Comparison of ENCODE assay signal across 26 cellular contexts in genomic region chr11:134374171-134374570, GRCh38. TPM values are rescaled to one million over a fixed set of nuclear protein-coding genes. Genes with fewer than 3 reads are reported as not detected.
A peak's percentile ranks its signal among the peaks of the same experiment; 100 is the strongest.
DNase-seq lines count a peak whose midpoint lies in the region; ATAC-seq and TF ChIP-seq lines count a peak whose summit lies in the region.
"Had no signal": no experiment of that assay in that cellular context is flagged by ENCODE, and none has a peak within 500 bp of the region (broad histone marks: within the 10 kb centered on the region; RNA-seq: fewer than 3 reads in every experiment).

No MANE protein-coding gene starts in this region.

- intact Hi-C loops in posterior vena cava (cut with DNase I), result no loop called here

- ATAC-seq in RWPE2 (ENCODE audit: low read depth) (no peak), HG03108 (IDR thresholded peaks at IDR 0.05; ENCODE audit: unreplicated experiment) (no peak)
- ATAC-seq: HCT116 had no signal

- peak; percentile 26 for DNase-seq in NCI-H1105 treated with DMSO at 0.1 percent for 48 hours (lab: John Stamatoyannopoulos, UW)
- no peak for DNase-seq in NCI-H1105 (lab: John Stamatoyannopoulos, UW)
- DNase-seq in DMS79 (lab: John Stamatoyannopoulos, UW), result peak; percentile 71
- DNase-seq in RWPE2 (ENCODE audit: low spot score), result peak; percentile 17
- DNase-seq in posterior vena cava (ENCODE audit: low spot score), result peak; percentile 38
- DNase-seq in NCI-H1694 treated with DMSO at 0.1 percent for 48 hours (lab: John Stamatoyannopoulos, UW), result no peak
- no peak for DNase-seq in DMS53 treated with DMSO at 0.1 percent for 48 hours (lab: John Stamatoyannopoulos, UW; ENCODE audit: unreplicated experiment)
- DNase-seq: 8988T; ACHN; BE2C; CD8-positive, alpha-beta memory T cell; MM.1S; NCI-H1436 treated with DMSO at 0.1 percent for 48 hours; NCI-H1930; NCI-H2171 treated with DMSO at 0.1 percent for 48 hours; NCI-H446; NCI-H526; NCI-H82; SJCRH30 had no signal

- no peaks in the 10 kb centered on the region for H3K36me3 ChIP-seq in RWPE2 (ENCODE audit: low read depth)
- H3K36me3 ChIP-seq: BE2C, Peyer's patch, SJCRH30 had no signal

- no peak overlapping the region for H3K4me3 ChIP-seq in RWPE2 (ENCODE audit: severe bottlenecking)
- H3K4me3 ChIP-seq: Peyer's patch, SJCRH30 had no signal

- H3K9me3 ChIP-seq in RWPE2 (ENCODE audit: severe bottlenecking), result no peaks in the 10 kb centered on the region
- H3K9me3 ChIP-seq: BE2C, Peyer's patch, SJCRH30 had no signal

- H3K4me1 ChIP-seq in RWPE2 (ENCODE audit: insufficient read depth, poor library complexity, severe bottlenecking), result no peaks in the 10 kb centered on the region
- H3K4me1 ChIP-seq: BE2C, Peyer's patch, SJCRH30 had no signal

- H3K27me3 ChIP-seq in RWPE2 (ENCODE audit: insufficient read depth, poor library complexity, severe bottlenecking), result no peaks in the 10 kb centered on the region
- H3K27me3 ChIP-seq: BE2C, Peyer's patch had no signal

- TF ChIP-seq CTCF in RWPE2 (IDR thresholded peaks at IDR 0.05; ENCODE audit: poor library complexity, severe bottlenecking), result no peak

- no peak overlapping the region for H3K27ac ChIP-seq in RWPE2 (ENCODE audit: poor library complexity, severe bottlenecking)
- H3K27ac ChIP-seq: HL-60, KMS-11, Peyer's patch, SJCRH30 had no signal

RNA-seq across cellular contexts. Expression of gene B3GAT1, which starts 37.9 kb away (rescaled TPM):
- total RNA-seq in posterior vena cava, result under 1 TPM in 1 of 2 donors, not detected in 1; 0.28 TPM
- total RNA-seq: G401, OCI-LY7, SJCRH30 had no signal

RNA-seq across cellular contexts. Expression of gene GLB1L2, which starts 42.4 kb away (rescaled TPM):
- total RNA-seq in posterior vena cava, result 1 to 10 TPM; 2.8 to 4.0 TPM
- total RNA-seq: OCI-LY7, SJCRH30 had no signal

Comparison
In these comparisons a context has a peak if more than half of its experiments do, and no peak if none do; other contexts are left out.
1. DNase-seq: peak in NCI-H1105 treated with DMSO at 0.1 percent for 48 hours (single experiment), DMS79 (single experiment), RWPE2 (single experiment) and posterior vena cava (single experiment); none in NCI-H1105 (single experiment), NCI-H1694 treated with DMSO at 0.1 percent for 48 hours (single experiment) and DMS53 treated with DMSO at 0.1 percent for 48 hours (single experiment).